Comparison of ENCODE assay signal across 20 cellular contexts in the genomic region with DNA sequence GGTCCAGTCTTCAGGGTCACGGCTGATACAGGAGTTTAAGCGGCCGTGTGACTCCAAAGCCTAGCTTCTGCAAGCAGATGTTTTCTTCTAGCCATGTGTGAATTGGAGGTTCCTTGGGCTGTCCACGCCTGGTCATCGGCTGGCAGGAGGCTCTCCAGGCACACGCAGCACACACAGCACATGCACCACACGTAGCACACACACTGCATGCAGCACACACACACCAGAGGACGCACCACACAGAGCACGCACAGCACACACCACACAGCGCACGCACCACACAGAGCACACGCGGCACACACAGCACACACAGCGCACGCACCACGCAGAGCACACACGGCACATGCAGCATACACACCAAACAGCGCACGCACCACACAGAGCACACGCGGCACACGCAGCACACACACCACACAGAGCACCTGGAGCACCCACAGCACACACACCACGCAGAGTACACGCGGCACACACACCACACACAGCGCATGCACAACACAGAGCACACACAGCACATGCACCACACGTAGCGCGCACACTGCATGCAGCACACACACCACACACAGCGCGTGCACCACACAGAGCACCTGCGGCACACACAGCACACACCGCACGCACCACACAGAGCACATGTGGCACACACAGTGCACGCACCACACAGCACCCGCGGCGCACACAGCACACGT.
A peak's percentile ranks its signal among the peaks of the same experiment; 100 is the strongest.
DNase-seq lines count a peak whose midpoint lies in the region; ATAC-seq and TF ChIP-seq lines count a peak whose summit lies in the region.
"Had no signal": no experiment of that assay in that cellular context is flagged by ENCODE, and none has a peak within 500 bp of the region (broad histone marks: within the 10 kb centered on the region; RNA-seq: fewer than 3 reads in every experiment).

No MANE protein-coding gene starts in this region.

- 92 to 94% methylated on average over 18 to 39 of the region's 39 CpGs for WGBS in endodermal cell (ENCODE audit: insufficient coverage in 1 of 2, insufficient read length in 1 of 2), 2 experiments

- CTCF ChIA-PET in A673 (lab: Charles Lee), result no interaction called here

- H3K27ac ChIP-seq in Peyer's patch (no peak overlapping the region), endodermal cell (ENCODE audit: low read depth, low read length) (no peak overlapping the region), substantia nigra (ENCODE audit: low read depth, low read length, poor library complexity, severe bottlenecking) (peak overlapping the region; percentile 100), A673 (ENCODE audit: low read depth, low read length, poor library complexity, severe bottlenecking) (no peak overlapping the region)
- H3K27ac ChIP-seq: BLaER1 treated with 17β-estradiol and CSF1 and Interleukin-3, amounts not matched to agents 10 nM and 100 nM; WERI-Rb-1 had no signal

- TF ChIP-seq POLR2A in Peyer's patch (IDR thresholded peaks at IDR 0.05), result no peak

- no peaks in the 10 kb centered on the region for H3K27me3 Mint-ChIP-seq in endodermal cell (ENCODE audit: insufficient read depth)
- no peaks in the 10 kb centered on the region for H3K27me3 Mint-ChIP-seq in natural killer cell treated with Interleukin-12 subunit alpha and Interleukin-12 subunit beta and Interleukin-15 and Interleukin-18, amount 100 ng/mL, for 72 hours
- H3K27me3 Mint-ChIP-seq in T-helper 17 cell, result no peaks in the 10 kb centered on the region
- H3K27me3 Mint-ChIP-seq: activated CD8-positive, alpha-beta memory T cell treated with anti-CD3 and anti-CD28 coated beads, Interleukin-2, amount 10 ng/mL, durations not matched to agents 7 days and 5 days; naive thymus-derived CD8-positive, alpha-beta T cell had no signal

- H3K4me1 Mint-ChIP-seq in endodermal cell, result peaks cover 19% of the 10 kb centered on the region
- H3K4me1 Mint-ChIP-seq in natural killer cell treated with Interleukin-12 subunit alpha and Interleukin-12 subunit beta and Interleukin-15 and Interleukin-18, amount 100 ng/mL, for 72 hours (ENCODE audit: low read depth in 2 of 2), result no peaks in the 10 kb centered on the region
- H3K4me1 Mint-ChIP-seq in T-helper 17 cell, result no peaks in the 10 kb centered on the region
- H3K4me1 Mint-ChIP-seq: naive thymus-derived CD8-positive, alpha-beta T cell had no signal

- intact Hi-C loops in A673 (cut with micrococcal nuclease; ENCODE audit: unreplicated experiment), result no loop called here

- TF ChIP-seq CTCF in Peyer's patch (IDR thresholded peaks at IDR 0.05) (no peak), endodermal cell (conservative IDR thresholded peaks at IDR 0.05) (no peak), A673 (conservative IDR thresholded peaks at IDR 0.05; ENCODE audit: low read depth, low read length) (no peak)

- H3K27ac Mint-ChIP-seq in endodermal cell (peak overlapping the region; percentile 2), T-helper 17 cell (no peak overlapping the region)
- no peak overlapping the region for H3K27ac Mint-ChIP-seq in natural killer cell treated with Interleukin-12 subunit alpha and Interleukin-12 subunit beta and Interleukin-15 and Interleukin-18, amount 100 ng/mL, for 72 hours
- H3K27ac Mint-ChIP-seq: activated CD8-positive, alpha-beta memory T cell treated with anti-CD3 and anti-CD28 coated beads, Interleukin-2, amount 10 ng/mL, durations not matched to agents 7 days and 5 days; activated naive CD4-positive, alpha-beta T cell treated with anti-CD3 and anti-CD28 coated beads for 36 hours; naive thymus-derived CD8-positive, alpha-beta T cell had no signal

- H3K4me3 ChIP-seq in Peyer's patch (no peak overlapping the region), endodermal cell (ENCODE audit: low read length) (no peak overlapping the region), A673 (ENCODE audit: low read depth, low read length, poor library complexity, severe bottlenecking) (no peak overlapping the region)
- H3K4me3 ChIP-seq: BLaER1 treated with 17β-estradiol and CSF1 and Interleukin-3, amounts not matched to agents 10 nM and 100 nM; smooth muscle cell had no signal

- no peak overlapping the region for H3K9ac ChIP-seq in endodermal cell (ENCODE audit: extremely low read depth, low read length, poor library complexity, severe bottlenecking)
- H3K9ac ChIP-seq: BLaER1 treated with 17β-estradiol and CSF1 and Interleukin-3, amounts not matched to agents 10 nM and 100 nM had no signal

- H3K9me3 ChIP-seq in Peyer's patch (no peaks in the 10 kb centered on the region), endodermal cell (ENCODE audit: control insufficient read depth, low read length) (no peaks in the 10 kb centered on the region), A673 (ENCODE audit: low read depth, low read length, poor library complexity, severe bottlenecking) (no peaks in the 10 kb centered on the region), T-helper 17 cell (ENCODE audit: control insufficient read depth, low read length, poor library complexity, severe bottlenecking) (no peaks in the 10 kb centered on the region)
- H3K9me3 ChIP-seq: BLaER1 treated with 17β-estradiol and CSF1 and Interleukin-3, amounts not matched to agents 10 nM and 100 nM had no signal

- peak in 2 of 3 donors; percentile 37 to 39 for DNase-seq in Peyer's patch
- no peak for DNase-seq in endodermal cell
- no peak for DNase-seq in natural killer cell treated with Interleukin-12 subunit alpha and Interleukin-12 subunit beta and Interleukin-15 and Interleukin-18, amount 100 ng/mL, for 72 hours (ENCODE audit: low spot score)
- no peak for DNase-seq in substantia nigra (lab: John Stamatoyannopoulos, UW)
- DNase-seq in A673 (ENCODE audit: low spot score), result no peak
- no peak for DNase-seq in OCI-M2 (lab: John Stamatoyannopoulos, UW; ENCODE audit: unreplicated experiment)
- DNase-seq in NCI-H2081 (lab: John Stamatoyannopoulos, UW), result no peak
- no peak for DNase-seq in T-helper 17 cell
- DNase-seq: activated CD8-positive, alpha-beta memory T cell treated with anti-CD3 and anti-CD28 coated beads, Interleukin-2, amount 10 ng/mL, durations not matched to agents 7 days and 5 days; activated naive CD4-positive, alpha-beta T cell treated with anti-CD3 and anti-CD28 coated beads for 36 hours; erythroblast; HCEC 1CT; Karpas-422; naive thymus-derived CD8-positive, alpha-beta T cell; NCI-H1436; NCI-H446 treated with DMSO at 0.1 percent for 48 hours; SW 1271; WERI-Rb-1 had no signal

- H3K4me1 ChIP-seq in Peyer's patch (peaks cover 0 to 22% (median 0%) of the 10 kb centered on the region in 4 donors), endodermal cell (ENCODE audit: control insufficient read depth, insufficient read depth, low read length) (peaks cover 9% of the 10 kb centered on the region), A673 (ENCODE audit: insufficient read depth, low read length, poor library complexity, severe bottlenecking) (no peaks in the 10 kb centered on the region)

- H3K27me3 ChIP-seq in Peyer's patch (no peaks in the 10 kb centered on the region), endodermal cell (ENCODE audit: control insufficient read depth, insufficient read depth, low read length, poor library complexity, severe bottlenecking) (no peaks in the 10 kb centered on the region), A673 (replicated peaks; ENCODE audit: insufficient read depth, low read depth, low read length, poor library complexity) (no peaks in the 10 kb centered on the region)
- H3K27me3 ChIP-seq: BLaER1 treated with 17β-estradiol and CSF1 and Interleukin-3, amounts not matched to agents 10 nM and 100 nM had no signal

- H3K4me3 Mint-ChIP-seq in endodermal cell (no peak overlapping the region), T-helper 17 cell (no peak overlapping the region)
- no peak overlapping the region for H3K4me3 Mint-ChIP-seq in natural killer cell treated with Interleukin-12 subunit alpha and Interleukin-12 subunit beta and Interleukin-15 and Interleukin-18, amount 100 ng/mL, for 72 hours
- H3K4me3 Mint-ChIP-seq: activated CD8-positive, alpha-beta memory T cell treated with anti-CD3 and anti-CD28 coated beads, Interleukin-2, amount 10 ng/mL, durations not matched to agents 7 days and 5 days; activated naive CD4-positive, alpha-beta T cell treated with anti-CD3 and anti-CD28 coated beads for 36 hours; naive thymus-derived CD8-positive, alpha-beta T cell had no signal

- POLR2A ChIA-PET in A673 (lab: Charles Lee; ENCODE audit: low non-redundant PET), result no interaction called here

- peak; percentile 31 to 48 for ATAC-seq in natural killer cell treated with Interleukin-12 subunit alpha and Interleukin-12 subunit beta and Interleukin-15 and Interleukin-18, amount 100 ng/mL, for 72 hours
- ATAC-seq in T-helper 17 cell, result no peak
- ATAC-seq: activated CD8-positive, alpha-beta memory T cell treated with anti-CD3 and anti-CD28 coated beads, Interleukin-2, amount 10 ng/mL, durations not matched to agents 7 days and 5 days; naive thymus-derived CD8-positive, alpha-beta T cell had no signal

- no peaks in the 10 kb centered on the region for H3K9me3 Mint-ChIP-seq in endodermal cell
- H3K9me3 Mint-ChIP-seq in natural killer cell treated with Interleukin-12 subunit alpha and Interleukin-12 subunit beta and Interleukin-15 and Interleukin-18, amount 100 ng/mL, for 72 hours, result no peaks in the 10 kb centered on the region
- H3K9me3 Mint-ChIP-seq: activated naive CD4-positive, alpha-beta T cell treated with anti-CD3 and anti-CD28 coated beads for 36 hours; naive thymus-derived CD8-positive, alpha-beta T cell had no signal

- peaks cover 0 to 69% (median 0%) of the 10 kb centered on the region in 3 donors for H3K36me3 ChIP-seq in Peyer's patch
- peaks cover 43% of the 10 kb centered on the region for H3K36me3 ChIP-seq in endodermal cell (ENCODE audit: control insufficient read depth, insufficient read depth, low read length)
- H3K36me3 ChIP-seq in A673 (ENCODE audit: insufficient read depth, low read length, poor library complexity, severe bottlenecking), result no peaks in the 10 kb centered on the region

- no TSS peak for BruUV-seq in A673 (replicated peaks; lab: Mats Ljungman, UMichigan)

- H3K36me3 Mint-ChIP-seq in endodermal cell (ENCODE audit: low read depth) (peaks cover 41% of the 10 kb centered on the region), T-helper 17 cell (ENCODE audit: low read depth) (no peaks in the 10 kb centered on the region)
- no peaks in the 10 kb centered on the region for H3K36me3 Mint-ChIP-seq in natural killer cell treated with Interleukin-12 subunit alpha and Interleukin-12 subunit beta and Interleukin-15 and Interleukin-18, amount 100 ng/mL, for 72 hours
- H3K36me3 Mint-ChIP-seq: activated CD8-positive, alpha-beta memory T cell treated with anti-CD3 and anti-CD28 coated beads, Interleukin-2, amount 10 ng/mL, durations not matched to agents 7 days and 5 days had no signal

Comparison
In these comparisons a context has a peak if more than half of its experiments do, and no peak if none do; other contexts are left out.
1. DNase-seq: peak in Peyer's patch (2 of 3); none in endodermal cell (single experiment), natural killer cell treated with Interleukin-12 subunit alpha and Interleukin-12 subunit beta and Interleukin-15 and Interleukin-18, amount 100 ng/mL, for 72 hours (single experiment), substantia nigra (0 of 49), A673 (single experiment), OCI-M2 (single experiment), NCI-H2081 (0 of 2) and T-helper 17 cell (0 of 3).